ENCODE assay signal across 18 cellular contexts in genomic region chr6:158517038-158517437, GRCh38. TPM values are rescaled to one million over a fixed set of nuclear protein-coding genes. Genes with fewer than 3 reads are reported as not detected.
DNase-seq lines count a peak whose midpoint lies in the region; ATAC-seq, FAIRE-seq and TF ChIP-seq lines count a peak whose summit lies in the region.
"Had no signal": no experiment of that assay in that cellular context is flagged by ENCODE, and none has a peak within 500 bp of the region (broad histone marks: within the 10 kb centered on the region; RNA-seq: fewer than 3 reads in every experiment).

No MANE protein-coding gene starts in this region.

- H3K23me2 ChIP-seq in H1 (ENCODE audit: low read depth, low read length), result no peaks in the 10 kb centered on the region

- TF ChIP-seq EP300 in H1 (IDR thresholded peaks at IDR 0.05; ENCODE audit: borderline replicate concordance in 1 of 2, low read depth in 2 of 2, low read length in 2 of 2), result no peak

- no peak overlapping the region for H2BK12ac ChIP-seq in H1 (ENCODE audit: low read depth, low read length)
- no peak overlapping the region for H2BK12ac ChIP-seq in trophoblast cell (ENCODE audit: low read length)

- H2BK5ac ChIP-seq in H1 (ENCODE audit: low read depth, low read length) (no peak overlapping the region), trophoblast cell (ENCODE audit: low read depth, low read length, poor library complexity) (no peak overlapping the region)

- H2AFZ ChIP-seq in H1 (ENCODE audit: low read length) (no peak overlapping the region), trophoblast cell (ENCODE audit: insufficient read depth, low read length, poor library complexity) (no peak overlapping the region)

- H3K4me3 ChIP-seq in HEK293 (ENCODE audit: low read depth, low read length) (no peak overlapping the region), H1 (ENCODE audit: extremely low read depth in 1 of 4, insufficient read depth in 2 of 4, low read depth in 3 of 4, low read length in 4 of 4) (no peak overlapping the region), trophoblast cell (ENCODE audit: low read depth, low read length) (no peak overlapping the region), spleen (no peak overlapping the region)

- H2BK120ac ChIP-seq in H1 (replicated peaks; ENCODE audit: low read depth, low read length), result no peak overlapping the region
- H2BK120ac ChIP-seq in trophoblast cell (ENCODE audit: insufficient read depth, low read length, poor library complexity), result no peak overlapping the region

- H4K91ac ChIP-seq in H1 (replicated peaks; ENCODE audit: insufficient read length, low read length) (no peak overlapping the region), trophoblast cell (ENCODE audit: low read depth, low read length) (no peak overlapping the region)

- no peak overlapping the region for H4K5ac ChIP-seq in H1 (ENCODE audit: insufficient read length, low read depth, low read length)

- TF ChIP-seq CTCF in HEK293 (tag by site-specific recombination; IDR thresholded peaks at IDR 0.05) (no peak), H1 (IDR thresholded peaks at IDR 0.05; ENCODE audit: control extremely low read depth in 1 of 3, insufficient read depth in 1 of 3, low read depth in 1 of 3, low read length in 3 of 3) (no peak), spleen (IDR thresholded peaks at IDR 0.05 in 8 of 11, conservative IDR thresholded peaks at IDR 0.05 in 3 of 11) (no peak)

- H3K14ac ChIP-seq in H1 (ENCODE audit: insufficient read length) (no peak overlapping the region), trophoblast cell (ENCODE audit: low read length) (no peak overlapping the region)

- H3K4me2 ChIP-seq in H1 (ENCODE audit: insufficient read depth in 1 of 2, low read depth in 2 of 2, low read length in 2 of 2) (no peak overlapping the region), trophoblast cell (ENCODE audit: low read length) (no peak overlapping the region)

- H3K36me3 Mint-ChIP-seq in activated CD8-positive, alpha-beta memory T cell treated with anti-CD3 and anti-CD28 coated beads, Interleukin-2, amount 10 ng/mL, durations not matched to agents 7 days and 5 days, result no peaks in the 10 kb centered on the region
- H3K36me3 Mint-ChIP-seq: IgD-negative memory B cell had no signal

- H3K18ac ChIP-seq in H1 (ENCODE audit: extremely low read depth, low read length) (no peak overlapping the region), trophoblast cell (ENCODE audit: low read length) (no peak overlapping the region)

- H3K9ac ChIP-seq in H1 (replicated peaks in 1 of 4; ENCODE audit: extremely low read depth in 1 of 4, low read depth in 3 of 4, low read length in 3 of 4) (no peak overlapping the region), trophoblast cell (ENCODE audit: low read length) (no peak overlapping the region)

- H3K79me2 ChIP-seq in H1 (ENCODE audit: control insufficient read depth in 1 of 2, insufficient read depth in 2 of 2, low read length in 2 of 2) (no peaks in the 10 kb centered on the region), trophoblast cell (ENCODE audit: control insufficient read depth, insufficient read depth, low read length, poor library complexity) (no peaks in the 10 kb centered on the region)

- intact Hi-C loops in spleen (cut with DNase I; ENCODE audit: low total_unique reads), result loop anchor here (10.0 kb wide), 1 partner anchor 292 kb away; no protein-coding TSS in a partner anchor

- DNase-seq in activated CD8-positive, alpha-beta memory T cell treated with anti-CD3 and anti-CD28 coated beads, Interleukin-2, amount 50 U/mL, for 48 hours, result peak; percentile 36
- no peak for DNase-seq in activated CD8-positive, alpha-beta memory T cell treated with anti-CD3 and anti-CD28 coated beads, Interleukin-2, amount 10 ng/mL, durations not matched to agents 7 days and 5 days
- DNase-seq in H1 (ENCODE audit: low read depth in 1 of 2, low spot score in 2 of 2), result no peak
- DNase-seq in trophoblast cell, result no peak
- no peak for DNase-seq in spleen
- no peak for DNase-seq in DMS153 (lab: John Stamatoyannopoulos, UW)
- DNase-seq: 8988T; AML-193; C1 segment of cervical spinal cord; Calu3; CD4-positive, alpha-beta T cell; DMS 273 treated with DMSO at 0.1 percent for 48 hours; GDM1; HCEC 1CT; KG1 had no signal

- H3K9me3 ChIP-seq in HEK293 (ENCODE audit: control insufficient read depth, insufficient read depth, low read depth, low read length) (no peaks in the 10 kb centered on the region), H1 (ENCODE audit: insufficient read depth in 2 of 2, low read depth in 1 of 2, low read length in 1 of 2) (no peaks in the 10 kb centered on the region), trophoblast cell (ENCODE audit: insufficient read depth, low read depth, low read length) (peaks cover 2% of the 10 kb centered on the region), spleen (no peaks in the 10 kb centered on the region)

- TF ChIP-seq POLR2A in H1 (IDR thresholded peaks at IDR 0.05; ENCODE audit: control extremely low read depth in 1 of 2, low read depth in 2 of 2, low read length in 2 of 2) (no peak), spleen (IDR thresholded peaks at IDR 0.05) (no peak)

- CTCF ChIA-PET in activated CD8-positive, alpha-beta memory T cell treated with anti-CD3 and anti-CD28 coated beads, Interleukin-2, amount 10 ng/mL, durations not matched to agents 7 days and 5 days (lab: Charles Lee), result interaction anchor here (0.9 to 1.0 kb wide), 2 partner anchors 296 kb away, joined by 3 read pairs; no protein-coding TSS in a partner anchor
- CTCF ChIA-PET in HEK293 (lab: Yijun Ruan, JAX), result interaction anchor here (0.6 to 1.1 kb wide), 4 partner anchors 9 to 361 kb away, joined by 3 to 4 read pairs (median 4); no protein-coding TSS in a partner anchor
- CTCF ChIA-PET in H1 (lab: Charles Lee; ENCODE audit: partially characterized antibody), result interaction anchor here (0.8 to 1.7 kb wide), 4 partner anchors 10 to 57 kb away, joined by 3 to 9 read pairs (median 4); no protein-coding TSS in a partner anchor

- H3K27ac ChIP-seq in HEK293 (ENCODE audit: extremely low read depth, low read depth, low read length) (no peak overlapping the region), H1 (ENCODE audit: low read depth, low read length) (no peak overlapping the region), trophoblast cell (ENCODE audit: low read depth, low read length) (no peak overlapping the region), spleen (no peak overlapping the region)

- H3K23ac ChIP-seq in H1 (ENCODE audit: insufficient read length), result no peak overlapping the region
- peak overlapping the region; percentile 7 for H3K23ac ChIP-seq in trophoblast cell (ENCODE audit: low read length)

- no peak overlapping the region for H3K4ac ChIP-seq in H1 (replicated peaks; ENCODE audit: insufficient read length, low read depth, low read length)
- H3K4ac ChIP-seq in trophoblast cell (ENCODE audit: low read depth, low read length), result no peak overlapping the region

- no peak overlapping the region for H3K56ac ChIP-seq in H1 (replicated peaks; ENCODE audit: insufficient read length, low read depth, low read length)

- H3K27me3 Mint-ChIP-seq in activated CD8-positive, alpha-beta memory T cell treated with anti-CD3 and anti-CD28 coated beads, Interleukin-2, amount 10 ng/mL, durations not matched to agents 7 days and 5 days, result peaks cover 18% of the 10 kb centered on the region

- H4K12ac ChIP-seq in trophoblast cell (ENCODE audit: low read depth, low read length), result no peak overlapping the region

- H3K36me3 ChIP-seq in HEK293 (ENCODE audit: control insufficient read depth in 2 of 2, insufficient read depth in 1 of 2, low read length in 2 of 2), result no peaks in the 10 kb centered on the region
- H3K36me3 ChIP-seq in H1 (ENCODE audit: control insufficient read depth in 2 of 4, insufficient read depth in 4 of 4, low read length in 3 of 4), result no peaks in the 10 kb centered on the region
- peaks cover 4 to 9% of the 10 kb centered on the region in 2 experiments for H3K36me3 ChIP-seq in trophoblast cell (ENCODE audit: control insufficient read depth in 1 of 2, insufficient read depth in 2 of 2, low read length in 2 of 2)
- H3K36me3 ChIP-seq in spleen, result no peaks in the 10 kb centered on the region

- no peak for ATAC-seq in activated CD8-positive, alpha-beta memory T cell treated with anti-CD3 and anti-CD28 coated beads, Interleukin-2, amount 10 ng/mL, durations not matched to agents 7 days and 5 days
- no peak for ATAC-seq in GM21360 (IDR thresholded peaks at IDR 0.05; ENCODE audit: unreplicated experiment)

- POLR2A ChIA-PET in HEK293 (lab: Yijun Ruan, JAX) (no interaction called here), H1 (lab: Charles Lee; ENCODE audit: partially characterized antibody) (no interaction called here)

- no peak overlapping the region for H2BK15ac ChIP-seq in H1 (ENCODE audit: low read length)

- peaks cover 38% of the 10 kb centered on the region for H3K4me1 Mint-ChIP-seq in activated CD8-positive, alpha-beta memory T cell treated with anti-CD3 and anti-CD28 coated beads, Interleukin-2, amount 10 ng/mL, durations not matched to agents 7 days and 5 days

- 0 out of 2 replicates have a peak, but pooled peaks cover 4% of the 10 kb centered on the region for H3K4me1 ChIP-seq in HEK293 (ENCODE audit: control insufficient read depth, insufficient read depth, low read length)
- peaks cover 0 to 5% (median 4%) of the 10 kb centered on the region in 4 experiments; a peak in 4 of 7 replicates for H3K4me1 ChIP-seq in H1 (replicated peaks in 1 of 4; ENCODE audit: control insufficient read depth in 3 of 4, insufficient read depth in 4 of 4, low read length in 3 of 4)
- H3K4me1 ChIP-seq in trophoblast cell (ENCODE audit: control insufficient read depth in 1 of 2, insufficient read depth in 2 of 2, low read length in 2 of 2), result peaks cover 0 to 2% of the 10 kb centered on the region in 2 experiments
- peaks cover 6 to 40% (median 17%) of the 10 kb centered on the region in 6 donors for H3K4me1 ChIP-seq in spleen

- H4K20me1 ChIP-seq in H1 (replicated peaks in 1 of 2; ENCODE audit: control insufficient read depth in 1 of 2, insufficient read depth in 2 of 2, low read length in 2 of 2), result no peaks in the 10 kb centered on the region

- H3K9me3 Mint-ChIP-seq in activated CD8-positive, alpha-beta memory T cell treated with anti-CD3 and anti-CD28 coated beads, Interleukin-2, amount 10 ng/mL, durations not matched to agents 7 days and 5 days (ENCODE audit: low read depth), result no peaks in the 10 kb centered on the region
- H3K9me3 Mint-ChIP-seq: CD4-positive, alpha-beta T cell; IgD-negative memory B cell had no signal

- 94% methylated on average over 8 of the region's 8 CpGs; no CpG with 5 or more reads in 1 of the 2 experiments for WGBS in H1 (ENCODE audit: extremely low coverage in 1 of 2, insufficient coverage in 1 of 2, insufficient read length in 1 of 2, insufficient replicate concordance in 2 of 2, low coverage in 1 of 2, low lambda C conversion rate in 2 of 2, missing lambda C conversion rate in 1 of 2), 2 experiments
- no CpG with 5 or more reads among the region's 8 CpGs for WGBS in trophoblast cell (ENCODE audit: extremely low coverage, insufficient coverage, insufficient read length)
- WGBS in spleen, 5 donors, result 83 to 97% (median 91%) methylated on average over 8 of the region's 8 CpGs

- H2BK20ac ChIP-seq in H1 (ENCODE audit: low read length), result peak overlapping the region; percentile 61; the same call in 1 of the 2 replicates

- no peak overlapping the region for H3K27ac Mint-ChIP-seq in activated CD8-positive, alpha-beta memory T cell treated with anti-CD3 and anti-CD28 coated beads, Interleukin-2, amount 10 ng/mL, durations not matched to agents 7 days and 5 days
- H3K27ac Mint-ChIP-seq: CD4-positive, alpha-beta T cell had no signal

- no peaks in the 10 kb centered on the region for H3K27me3 ChIP-seq in H1 (replicated peaks in 1 of 4; ENCODE audit: control insufficient read depth in 3 of 4, extremely low read depth in 1 of 4, insufficient read depth in 3 of 4, low read length in 3 of 4)
- no peaks in the 10 kb centered on the region for H3K27me3 ChIP-seq in trophoblast cell (ENCODE audit: insufficient read depth, low read length)
- peaks cover 0 to 61% (median 35%) of the 10 kb centered on the region in 7 donors for H3K27me3 ChIP-seq in spleen (replicated peaks in 1 of 7)

- H4K8ac ChIP-seq in H1 (ENCODE audit: extremely low read depth, insufficient read depth, low read length) (no peak overlapping the region), trophoblast cell (ENCODE audit: low read depth, low read length) (no peak overlapping the region)

- no peaks in the 10 kb centered on the region for H3K79me1 ChIP-seq in H1 (ENCODE audit: low read depth, low read length)
- H3K79me1 ChIP-seq in trophoblast cell (ENCODE audit: low read length), result no peaks in the 10 kb centered on the region

- FAIRE-seq in H1 (lab: Jason Lieb, UNC), result no peak

- H2AK5ac ChIP-seq in H1 (ENCODE audit: low read depth, low read length) (no peak overlapping the region), trophoblast cell (ENCODE audit: low read length) (no peak overlapping the region)

- no peak overlapping the region for H3K4me3 Mint-ChIP-seq in activated CD8-positive, alpha-beta memory T cell treated with anti-CD3 and anti-CD28 coated beads, Interleukin-2, amount 10 ng/mL, durations not matched to agents 7 days and 5 days

- TF ChIP-seq RAD21 in H1 (IDR thresholded peaks at IDR 0.05 in 1 of 2, conservative IDR thresholded peaks at IDR 0.05 in 1 of 2; ENCODE audit: low read depth in 2 of 2, low read length in 2 of 2), result no peak

RNA-seq across cellular contexts. Expression of gene TMEM181, which starts 42.9 kb away (rescaled TPM):
- 10 to 100 TPM; 14.0 to 17.4 TPM for total RNA-seq in activated CD8-positive, alpha-beta memory T cell treated with anti-CD3 and anti-CD28 coated beads, Interleukin-2, amount 10 ng/mL, durations not matched to agents 7 days and 5 days
- total RNA-seq in H1 (2021; fragmentation: NEBNext Ultra II Directional; extraction: Animal tissue kit (Norgen Biotek cat#: 25700)), result 18.2 and 19.0 TPM in 2 replicates
- polyA plus RNA-seq in H1 (2011; rRNA removed), result 7.3 and 8.6 TPM in 2 replicates
- polyA plus RNA-seq in H1 (2011; cell fraction: cytosol; rRNA removed), result 11.3 TPM
- polyA plus RNA-seq in H1 (2011; cell fraction: nucleus; rRNA removed), result 10.5 TPM
- 9.2 to 13.3 TPM (median 11.6 TPM) in 4 replicates for polyA plus RNA-seq in H1 (2012, experiment 1 of 2)
- polyA plus RNA-seq in H1 (2012, experiment 2 of 2), result 1.0 TPM
- 13.3 TPM for polyA plus RNA-seq in H1 (2013, experiment 1 of 2)
- polyA plus RNA-seq in H1 (2013, experiment 2 of 2), result 13.7 TPM
- polyA minus RNA-seq in H1 (2011; rRNA and poly(A)+ RNA removed), result 15.0 and 16.7 TPM in 2 replicates
- 9.5 TPM for polyA minus RNA-seq in H1 (2011; cell fraction: cytosol; rRNA and poly(A)+ RNA removed)
- 15.6 TPM for polyA minus RNA-seq in H1 (2011; cell fraction: nucleus; rRNA and poly(A)+ RNA removed)
- polyA plus RNA-seq in trophoblast cell (2013), result 10.2 and 10.4 TPM in 2 replicates
- total RNA-seq in spleen, result 10 to 100 TPM; 19.9 to 39.4 (median 25.7) TPM
- polyA plus RNA-seq in spleen, result 10 to 100 TPM in 1 of 3 donors, 1 to 10 TPM in 2; 7.0 to 10.9 (median 8.3) TPM
